In genomic region chr6:140586426-140587061, GRCh38 we compare ENCODE assay signal across 10 cellular contexts.
A peak's percentile ranks its signal among the peaks of the same experiment; 100 is the strongest.
DNase-seq lines count a peak whose midpoint lies in the region; ATAC-seq and TF ChIP-seq lines count a peak whose summit lies in the region.
"Had no signal": no experiment of that assay in that cellular context is flagged by ENCODE, and none has a peak within 500 bp of the region (broad histone marks: within the 10 kb centered on the region; RNA-seq: fewer than 3 reads in every experiment).

No MANE protein-coding gene starts in this region.

- no peak overlapping the region for H3K4me3 ChIP-seq in fibroblast of the aortic adventitia (ENCODE audit: low read depth, low read length)
- H3K4me3 ChIP-seq: vagina had no signal

- ATAC-seq in GM21717 (IDR thresholded peaks at IDR 0.05; ENCODE audit: unreplicated experiment), result peak; percentile 93
- ATAC-seq in HG03521 (IDR thresholded peaks at IDR 0.05; ENCODE audit: unreplicated experiment), result peak; percentile 78

- H3K4me1 Mint-ChIP-seq in activated CD4-positive, alpha-beta T cell treated with anti-CD3 and anti-CD28 coated beads, Interleukin-2, amount 10 ng/mL, durations not matched to agents 7 days and 5 days, result peaks cover 36% of the 10 kb centered on the region
- H3K4me1 Mint-ChIP-seq in chondrocyte (ENCODE audit: low read depth), result peaks cover 3% of the 10 kb centered on the region
- H3K4me1 Mint-ChIP-seq in CD14-positive monocyte, result no peaks in the 10 kb centered on the region

- H3K4me3 Mint-ChIP-seq in activated CD4-positive, alpha-beta T cell treated with anti-CD3 and anti-CD28 coated beads, Interleukin-2, amount 10 ng/mL, durations not matched to agents 7 days and 5 days, result no peak overlapping the region
- H3K4me3 Mint-ChIP-seq in chondrocyte (ENCODE audit: unreplicated experiment) (no peak overlapping the region), CD14-positive monocyte (no peak overlapping the region)

- DNase-seq in activated CD4-positive, alpha-beta T cell treated with anti-CD3 and anti-CD28 coated beads, Interleukin-2, amount 10 ng/mL, durations not matched to agents 7 days and 5 days, result peak; percentile 14
- no peak for DNase-seq in activated CD4-positive, alpha-beta T cell treated with anti-CD3 and anti-CD28 coated beads, Interleukin-2, amount 50 U/mL, for 4 hours
- DNase-seq in fibroblast of the aortic adventitia (ENCODE audit: low read depth), result peak; percentile 34
- DNase-seq in NOMO-1 (lab: John Stamatoyannopoulos, UW; ENCODE audit: unreplicated experiment in 2 of 2), result no peak
- no peak for DNase-seq in chondrocyte (ENCODE audit: low spot score)
- DNase-seq in CD14-positive monocyte (ENCODE audit: low spot score), result no peak
- DNase-seq: SIG-M5 had no signal

- intact Hi-C loops in CD14-positive monocyte (cut with micrococcal nuclease), result no loop called here

- POLR2A ChIA-PET in activated CD4-positive, alpha-beta T cell treated with anti-CD3 and anti-CD28 coated beads, Interleukin-2, amount 10 ng/mL, durations not matched to agents 7 days and 5 days (lab: Charles Lee), result no interaction called here

- CTCF ChIA-PET in activated CD4-positive, alpha-beta T cell treated with anti-CD3 and anti-CD28 coated beads, Interleukin-2, amount 10 ng/mL, durations not matched to agents 7 days and 5 days (lab: Charles Lee), result interaction anchor here (1.0 kb wide), 1 partner anchor 17 kb away, joined by 3 read pairs; no protein-coding TSS in a partner anchor

- H3K27ac Mint-ChIP-seq in activated CD4-positive, alpha-beta T cell treated with anti-CD3 and anti-CD28 coated beads, Interleukin-2, amount 10 ng/mL, durations not matched to agents 7 days and 5 days, result peak overlapping the region; percentile 73
- H3K27ac Mint-ChIP-seq in chondrocyte (ENCODE audit: unreplicated experiment) (no peak overlapping the region), CD14-positive monocyte (no peak overlapping the region)

- peaks cover 5% of the 10 kb centered on the region for H3K27me3 Mint-ChIP-seq in activated CD4-positive, alpha-beta T cell treated with anti-CD3 and anti-CD28 coated beads, Interleukin-2, amount 10 ng/mL, durations not matched to agents 7 days and 5 days
- no peaks in the 10 kb centered on the region for H3K27me3 Mint-ChIP-seq in chondrocyte (ENCODE audit: low read depth)
- H3K27me3 Mint-ChIP-seq in CD14-positive monocyte (ENCODE audit: low read depth in 3 of 3), result no peaks in the 10 kb centered on the region

- H3K9me3 Mint-ChIP-seq in activated CD4-positive, alpha-beta T cell treated with anti-CD3 and anti-CD28 coated beads, Interleukin-2, amount 10 ng/mL, durations not matched to agents 7 days and 5 days, result peaks cover 17% of the 10 kb centered on the region
- peaks cover 15% of the 10 kb centered on the region for H3K9me3 Mint-ChIP-seq in chondrocyte (ENCODE audit: low read depth)
- peaks cover 2 to 10% (median 5%) of the 10 kb centered on the region in 7 donors for H3K9me3 Mint-ChIP-seq in CD14-positive monocyte

- TF ChIP-seq CTCF in fibroblast of the aortic adventitia (IDR thresholded peaks at IDR 0.05; ENCODE audit: insufficient read depth, low read length) (no peak), chondrocyte (IDR thresholded peaks at IDR 0.05) (no peak), CD14-positive monocyte (IDR thresholded peaks at IDR 0.05) (no peak)

- peaks cover 17% of the 10 kb centered on the region for H3K36me3 Mint-ChIP-seq in activated CD4-positive, alpha-beta T cell treated with anti-CD3 and anti-CD28 coated beads, Interleukin-2, amount 10 ng/mL, durations not matched to agents 7 days and 5 days (ENCODE audit: low read depth)
- H3K36me3 Mint-ChIP-seq in chondrocyte (ENCODE audit: low read depth) (peaks cover 8% of the 10 kb centered on the region), CD14-positive monocyte (no peaks in the 10 kb centered on the region)

Comparison
In these comparisons a context has a peak if more than half of its experiments do, and no peak if none do; other contexts are left out.
1. DNase-seq: peak in activated CD4-positive, alpha-beta T cell treated with anti-CD3 and anti-CD28 coated beads, Interleukin-2, amount 10 ng/mL, durations not matched to agents 7 days and 5 days (single experiment) and fibroblast of the aortic adventitia (single experiment); none in activated CD4-positive, alpha-beta T cell treated with anti-CD3 and anti-CD28 coated beads, Interleukin-2, amount 50 U/mL, for 4 hours (0 of 2), NOMO-1 (0 of 2), chondrocyte (single experiment) and CD14-positive monocyte (single experiment).